ENCODE assay signal across 13 cellular contexts in genomic region chr2:9152975-9153402, GRCh38. TPM values are rescaled to one million over a fixed set of nuclear protein-coding genes. Genes with fewer than 3 reads are reported as not detected.
DNase-seq lines count a peak whose midpoint lies in the region; ATAC-seq, FAIRE-seq and TF ChIP-seq lines count a peak whose summit lies in the region.
"Had no signal": no experiment of that assay in that cellular context is flagged by ENCODE, and none has a peak within 500 bp of the region (broad histone marks: within the 10 kb centered on the region; RNA-seq: fewer than 3 reads in every experiment).

No MANE protein-coding gene starts in this region.

- TF ChIP-seq CTCF in A673 (conservative IDR thresholded peaks at IDR 0.05; ENCODE audit: low read depth, low read length) = no peak
- no peak for TF ChIP-seq CTCF in esophagus muscularis mucosa (IDR thresholded peaks at IDR 0.05)
- TF ChIP-seq CTCF in HepG2 (CRISPR knock-in tag; IDR thresholded peaks at IDR 0.05) = no peak
- TF ChIP-seq CTCF in brain microvascular endothelial cell (IDR thresholded peaks at IDR 0.05; ENCODE audit: low read depth, low read length, missing control alignments) = no peak

- peak overlapping the region; percentile 14 for H3K4me3 ChIP-seq in A673 (ENCODE audit: low read depth, low read length, poor library complexity, severe bottlenecking)
- H3K4me3 ChIP-seq in esophagus muscularis mucosa = no peak overlapping the region
- H3K4me3 ChIP-seq in HepG2 (replicated peaks in 1 of 3; ENCODE audit: insufficient read depth in 1 of 3, low read depth in 2 of 3, low read length in 3 of 3) = no peak overlapping the region
- H3K4me3 ChIP-seq in brain microvascular endothelial cell (ENCODE audit: low read depth, low read length) = no peak overlapping the region
- H3K4me3 ChIP-seq: thoracic aorta had no signal

- BruUV-seq in A673 (replicated peaks; lab: Mats Ljungman, UMichigan) (no TSS peak), HepG2 (replicated peaks; lab: Mats Ljungman, UMichigan) (no TSS peak)

- H3K36me3 ChIP-seq in A673 (ENCODE audit: insufficient read depth, low read length, poor library complexity, severe bottlenecking) (no peaks in the 10 kb centered on the region), esophagus muscularis mucosa (no peaks in the 10 kb centered on the region), HepG2 (replicated peaks in 1 of 2; ENCODE audit: control insufficient read depth in 1 of 2, insufficient read depth in 2 of 2, low read length in 2 of 2) (no peaks in the 10 kb centered on the region), brain microvascular endothelial cell (replicated peaks) (no peaks in the 10 kb centered on the region)
- H3K36me3 ChIP-seq: thoracic aorta had no signal

- ATAC-seq in HepG2 (peak; percentile 54), HG03135 (IDR thresholded peaks at IDR 0.05; ENCODE audit: unreplicated experiment) (no peak)
- ATAC-seq: T-helper 17 cell had no signal

- DNase-seq in A673 (ENCODE audit: low spot score) (peak; percentile 88), NCI-H524 (lab: John Stamatoyannopoulos, UW) (peak; percentile 74 to 89), esophagus muscularis mucosa (ENCODE audit: extremely low spot score) (no peak), HepG2 (ENCODE audit: low spot score) (no peak), brain microvascular endothelial cell (no peak)
- no peak for DNase-seq in stimulated activated naive CD4-positive, alpha-beta T cell (lab: John Stamatoyannopoulos, UW)
- no peak for DNase-seq in stimulated activated naive CD4-positive, alpha-beta T cell treated with Interleukin-2 at 50 U/mL for 16 hours (lab: John Stamatoyannopoulos, UW)
- DNase-seq: activated CD4-positive, alpha-beta memory T cell treated with anti-CD3 and anti-CD28 coated beads for 36 hours; mesendoderm; NCI-H1105 treated with DMSO at 0.1 percent for 48 hours; T-helper 17 cell had no signal

- POLR2A ChIA-PET in A673 (lab: Charles Lee; ENCODE audit: low non-redundant PET) = no interaction called here
- POLR2A ChIA-PET in HepG2 (lab: Yijun Ruan, JAX) = no interaction called here

- H3K9me3 ChIP-seq in A673 (ENCODE audit: low read depth, low read length, poor library complexity, severe bottlenecking) = no peaks in the 10 kb centered on the region
- no peaks in the 10 kb centered on the region for H3K9me3 ChIP-seq in esophagus muscularis mucosa
- H3K9me3 ChIP-seq in HepG2 (ENCODE audit: low read length) = no peaks in the 10 kb centered on the region
- H3K9me3 ChIP-seq: thoracic aorta had no signal

- no peaks in the 10 kb centered on the region for H3K79me2 ChIP-seq in HepG2 (ENCODE audit: insufficient read depth, low read length)

- CTCF ChIA-PET in A673 (lab: Charles Lee) (no interaction called here), HepG2 (lab: Yijun Ruan, JAX; ENCODE audit: low intra/inter-chr PET ratio, low total read pairs) (no interaction called here)

- intact Hi-C loops in A673 (cut with micrococcal nuclease; ENCODE audit: unreplicated experiment) = no loop called here
- intact Hi-C loops in esophagus muscularis mucosa (cut with DNase I) = no loop called here
- intact Hi-C loops in HepG2 (cut with micrococcal nuclease; ENCODE audit: unreplicated experiment) = no loop called here

- WGBS in esophagus muscularis mucosa = 19% methylated on average over 11 of the region's 13 CpGs
- 31% methylated on average over 13 of the region's 13 CpGs for WGBS in HepG2 (ENCODE audit: low lambda C conversion rate)

- H3K9ac ChIP-seq in HepG2 (ENCODE audit: insufficient read depth, low read depth, low read length) = no peak overlapping the region

- H3K4me2 ChIP-seq in HepG2 (ENCODE audit: low read depth, low read length) = no peak overlapping the region

- TF ChIP-seq EP300 in esophagus muscularis mucosa (IDR thresholded peaks at IDR 0.05) (no peak), HepG2 (IDR thresholded peaks at IDR 0.05; ENCODE audit: low read depth in 2 of 2, low read length in 2 of 2) (no peak), HepG2 (CRISPR knock-in tag; IDR thresholded peaks at IDR 0.05; ENCODE audit: borderline replicate concordance) (no peak)

- H3K27ac ChIP-seq in A673 (ENCODE audit: low read depth, low read length, poor library complexity, severe bottlenecking) (no peak overlapping the region), esophagus muscularis mucosa (replicated peaks in 1 of 4) (peak overlapping the region in 3 of 4 donors; percentile 31 to 48 (median 39)), HepG2 (ENCODE audit: extremely low read length, insufficient read depth, low read length) (no peak overlapping the region), brain microvascular endothelial cell (no peak overlapping the region)
- H3K27ac ChIP-seq: thoracic aorta had no signal

- in situ Hi-C loops in HepG2 (cut with HindIII; ENCODE audit: extremely low pct_ligation_motif_present, low pct_unique_long_range_greater_than_20kb) (no loop called here), brain microvascular endothelial cell (cut with HindIII; ENCODE audit: low pct_ligation_motif_present, low sequenced_read_pairs) (no loop called here)

- peaks cover 7% of the 10 kb centered on the region for H3K4me1 ChIP-seq in A673 (ENCODE audit: insufficient read depth, low read length, poor library complexity, severe bottlenecking)
- H3K4me1 ChIP-seq in esophagus muscularis mucosa = peaks cover 5 to 12% (median 11%) of the 10 kb centered on the region in 4 donors
- peaks cover 17% of the 10 kb centered on the region for H3K4me1 ChIP-seq in HepG2 (ENCODE audit: insufficient read depth, low read length)

- TF ChIP-seq POLR2A in esophagus muscularis mucosa (IDR thresholded peaks at IDR 0.05; ENCODE audit: low read depth) = no peak
- no peak for TF ChIP-seq POLR2A in HepG2 (IDR thresholded peaks at IDR 0.05; ENCODE audit: insufficient read depth in 1 of 2, low read depth in 2 of 2, low read length in 2 of 2)

- no peaks in the 10 kb centered on the region for H3K27me3 ChIP-seq in A673 (replicated peaks; ENCODE audit: insufficient read depth, low read depth, low read length, poor library complexity)
- no peaks in the 10 kb centered on the region for H3K27me3 ChIP-seq in esophagus muscularis mucosa
- H3K27me3 ChIP-seq in HepG2 (ENCODE audit: control insufficient read depth in 1 of 2, insufficient read depth in 2 of 2, low read length in 2 of 2) = peaks cover 11 to 52% of the 10 kb centered on the region in 2 experiments; a peak in 4 of 5 replicates
- H3K27me3 ChIP-seq in brain microvascular endothelial cell (replicated peaks) = no peaks in the 10 kb centered on the region

- no peak for FAIRE-seq in HepG2 (lab: Jason Lieb, UNC)

- no peak for TF ChIP-seq RAD21 in HepG2 (CRISPR knock-in tag; IDR thresholded peaks at IDR 0.05)

- H4K20me1 ChIP-seq in HepG2 (ENCODE audit: insufficient read depth, low read length) = no peaks in the 10 kb centered on the region

- H2AFZ ChIP-seq in HepG2 (ENCODE audit: low read length) = no peak overlapping the region

TF ChIP-seq in HepG2, 621 proteins besides CTCF, POLR2A, EP300 and RAD21 (continues in another document):
- no peak for TF ChIP-seq SMAD9 (CRISPR knock-in tag; IDR thresholded peaks at IDR 0.05)
- TF ChIP-seq ZNF441 (CRISPR knock-in tag; IDR thresholded peaks at IDR 0.05; ENCODE audit: borderline replicate concordance) = no peak
- TF ChIP-seq, protein P1, sequence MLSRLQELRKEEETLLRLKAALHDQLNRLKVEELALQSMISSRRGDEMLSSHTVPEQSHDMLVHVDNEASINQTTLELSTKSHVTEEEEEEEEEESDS (CRISPR knock-in tag; IDR thresholded peaks at IDR 0.05; ENCODE audit: borderline replicate concordance) = no peak
- no peak for TF ChIP-seq CC2D1A (CRISPR knock-in tag; IDR thresholded peaks at IDR 0.05)
- TF ChIP-seq LCORL (IDR thresholded peaks at IDR 0.05) = no peak
- TF ChIP-seq LCORL (CRISPR knock-in tag; IDR thresholded peaks at IDR 0.05) = no peak

RNA-seq across cellular contexts. Expression of gene ASAP2, which starts 53.6 kb away (rescaled TPM):
- total RNA-seq in A673 (2021) = 45.1 and 46.8 TPM in 2 replicates
- total RNA-seq in esophagus muscularis mucosa = 10 to 100 TPM; 18.7 to 24.0 (median 21.3) TPM
- 7.3 and 7.5 TPM in 2 replicates for total RNA-seq in HepG2 (2016; rRNA removed; fragmentation: Illumina TruSeq; extraction: Trizol)
- total RNA-seq in HepG2 (2016; cell fraction: cytosol; rRNA removed; fragmentation: Illumina TruSeq; extraction: Trizol; ENCODE audit: low read depth) = 2.7 and 4.4 TPM in 2 replicates
- total RNA-seq in HepG2 (2016; cell fraction: insoluble cytoplasmic fraction; rRNA removed; fragmentation: Illumina TruSeq; extraction: Trizol) = 5.8 and 6.1 TPM in 2 replicates
- 5.3 and 5.4 TPM in 2 replicates for total RNA-seq in HepG2 (2016; cell fraction: membrane; rRNA removed; fragmentation: Illumina TruSeq; extraction: Trizol)
- 9.2 and 12.1 TPM in 2 replicates for total RNA-seq in HepG2 (2016; cell fraction: nucleus; rRNA removed; fragmentation: Illumina TruSeq; extraction: Trizol)
- polyA plus RNA-seq in HepG2 (2011; rRNA removed) = 15.5 and 22.3 TPM in 2 replicates
- 10.3 and 11.1 TPM in 2 replicates for polyA plus RNA-seq in HepG2 (2011; cell fraction: cytosol; rRNA removed)
- 23.5 and 27.0 TPM in 2 replicates for polyA plus RNA-seq in HepG2 (2011; cell fraction: nucleus; rRNA removed)
- 8.6 and 9.2 TPM in 2 replicates for polyA plus RNA-seq in HepG2 (2012)
- 0.52 and 0.53 TPM in 2 replicates for polyA plus RNA-seq in HepG2 (2016; cell fraction: cytosol; fragmentation: Illumina TruSeq; extraction: Trizol; ENCODE audit: low read depth)
- polyA plus RNA-seq in HepG2 (2016; cell fraction: insoluble cytoplasmic fraction; fragmentation: Illumina TruSeq; extraction: Trizol; ENCODE audit: low read depth) = 6.8 and 8.0 TPM in 2 replicates
- 2.2 and 2.8 TPM in 2 replicates for polyA plus RNA-seq in HepG2 (2016; cell fraction: membrane; fragmentation: Illumina TruSeq; extraction: Trizol; ENCODE audit: low read depth)
- 12.8 and 15.6 TPM in 2 replicates for polyA plus RNA-seq in HepG2 (2016; cell fraction: nucleus; fragmentation: Illumina TruSeq; extraction: Trizol; ENCODE audit: insufficient read depth, low read depth)
- polyA minus RNA-seq in HepG2 (2011; rRNA and poly(A)+ RNA removed; ENCODE audit: low replicate concordance) = 13.6 and 22.4 TPM in 2 replicates
- 14.0 and 17.7 TPM in 2 replicates for polyA minus RNA-seq in HepG2 (2011; cell fraction: cytosol; rRNA and poly(A)+ RNA removed)
- polyA minus RNA-seq in HepG2 (2011; cell fraction: nucleus; rRNA and poly(A)+ RNA removed) = 49.2 and 56.1 TPM in 2 replicates

Comparison
In these comparisons a context has a peak if more than half of its experiments do, and no peak if none do; other contexts are left out.
1. DNase-seq: peak in A673 (single experiment) and NCI-H524 (2 of 2); none in esophagus muscularis mucosa (single experiment), HepG2 (single experiment), brain microvascular endothelial cell (single experiment), stimulated activated naive CD4-positive, alpha-beta T cell (0 of 6) and stimulated activated naive CD4-positive, alpha-beta T cell treated with Interleukin-2 at 50 U/mL for 16 hours (single experiment).
2. H3K27ac ChIP-seq: peak in esophagus muscularis mucosa (3 of 4); none in A673 (single experiment), HepG2 (single experiment) and brain microvascular endothelial cell (single experiment).